ENCODE assay signal across 8 cellular contexts in genomic region chr11:62340269-62340901, GRCh38. TPM values are rescaled to one million over a fixed set of nuclear protein-coding genes. Genes with fewer than 3 reads are reported as not detected.
DNase-seq lines count a peak whose midpoint lies in the region; ATAC-seq and TF ChIP-seq lines count a peak whose summit lies in the region.

No MANE protein-coding gene starts in this region.

- peaks cover 46% of the 10 kb centered on the region for H3K27me3 ChIP-seq in BLaER1

- peak overlapping the region; percentile 41 for H3K4me2 ChIP-seq in BLaER1

- TF ChIP-seq CTCF in HEK293 (tag by site-specific recombination; IDR thresholded peaks at IDR 0.05) = peak; percentile 41; the same call in 1 of the 2 replicates
- peak; percentile 66 for TF ChIP-seq CTCF in progenitor cell of endocrine pancreas (IDR thresholded peaks at IDR 0.05; ENCODE audit: unreplicated experiment)

- H3K9me3 ChIP-seq in BLaER1 = peaks cover 19% of the 10 kb centered on the region
- H3K9me3 ChIP-seq in HEK293 (ENCODE audit: control insufficient read depth, insufficient read depth, low read depth, low read length) = no peaks in the 10 kb centered on the region

- H3K4me3 ChIP-seq in BLaER1 (no peak overlapping the region), HEK293 (ENCODE audit: low read depth, low read length) (no peak overlapping the region)

- H3K36me3 ChIP-seq in BLaER1 = no peaks in the 10 kb centered on the region
- H3K36me3 ChIP-seq in HEK293 (ENCODE audit: control insufficient read depth in 2 of 2, insufficient read depth in 1 of 2, low read length in 2 of 2) = peaks cover 0 to 11% of the 10 kb centered on the region in 2 experiments; a peak in 2 of 3 replicates

- no peak for ATAC-seq in GM21447 (IDR thresholded peaks at IDR 0.05; ENCODE audit: unreplicated experiment)
- no peak for ATAC-seq in HG03378 (IDR thresholded peaks at IDR 0.05; ENCODE audit: unreplicated experiment)

- H3K27ac Mint-ChIP-seq in activated naive CD4-positive, alpha-beta T cell treated with anti-CD3 and anti-CD28 coated beads for 36 hours = no peak overlapping the region
- no peak overlapping the region for H3K27ac Mint-ChIP-seq in progenitor cell of endocrine pancreas

- H3K4me3 Mint-ChIP-seq in activated naive CD4-positive, alpha-beta T cell treated with anti-CD3 and anti-CD28 coated beads for 36 hours = no peak overlapping the region
- no peak overlapping the region for H3K4me3 Mint-ChIP-seq in progenitor cell of endocrine pancreas (ENCODE audit: low read depth)

- POLR2A ChIA-PET in HEK293 (lab: Yijun Ruan, JAX) = interaction anchor here (0.7 kb wide), 1 partner anchor 26 kb away, joined by 3 read pairs; no protein-coding TSS in a partner anchor

- DNase-seq in RKO (ENCODE audit: low spot score) (peak; percentile 64), glomerular visceral epithelial cell (ENCODE audit: extremely low spot score) (peak; percentile 46), progenitor cell of endocrine pancreas (ENCODE audit: low spot score, unreplicated experiment) (no peak)
- DNase-seq in activated naive CD4-positive, alpha-beta T cell treated with anti-CD3 and anti-CD28 coated beads for 36 hours = peak; percentile 83

- intact Hi-C loops in activated naive CD4-positive, alpha-beta T cell treated with anti-CD3 and anti-CD28 coated beads for 36 hours (cut with micrococcal nuclease) = loop anchor here (1.0 kb wide), 2 partner anchors 12 to 38 kb away; no protein-coding TSS in a partner anchor

- no peaks in the 10 kb centered on the region for H3K9me3 Mint-ChIP-seq in activated naive CD4-positive, alpha-beta T cell treated with anti-CD3 and anti-CD28 coated beads for 36 hours
- H3K9me3 Mint-ChIP-seq in progenitor cell of endocrine pancreas (ENCODE audit: low read depth) = no peaks in the 10 kb centered on the region

- no peaks in the 10 kb centered on the region for H3K36me3 Mint-ChIP-seq in activated naive CD4-positive, alpha-beta T cell treated with anti-CD3 and anti-CD28 coated beads for 36 hours (ENCODE audit: low read depth)
- H3K36me3 Mint-ChIP-seq in progenitor cell of endocrine pancreas (ENCODE audit: insufficient read depth) = peaks cover 8% of the 10 kb centered on the region

- H3K27ac ChIP-seq in BLaER1 = no peak overlapping the region
- no peak overlapping the region for H3K27ac ChIP-seq in HEK293 (ENCODE audit: extremely low read depth, low read depth, low read length)

- H4K20me1 ChIP-seq in BLaER1 = 0 out of 2 replicates have a peak, but pooled peaks cover 6% of the 10 kb centered on the region

- no peak overlapping the region for H3K9ac ChIP-seq in BLaER1

- H3K27me3 Mint-ChIP-seq in activated naive CD4-positive, alpha-beta T cell treated with anti-CD3 and anti-CD28 coated beads for 36 hours (ENCODE audit: low read depth) = peaks cover 7% of the 10 kb centered on the region
- peaks cover 6% of the 10 kb centered on the region for H3K27me3 Mint-ChIP-seq in progenitor cell of endocrine pancreas

- CTCF ChIA-PET in HEK293 (lab: Yijun Ruan, JAX) = interaction anchor here (0.7 to 2.5 kb wide), 17 partner anchors 9 to 123 kb away, joined by 3 to 13 read pairs (median 4); no protein-coding TSS in a partner anchor
- CTCF ChIA-PET in activated naive CD4-positive, alpha-beta T cell treated with anti-CD3 and anti-CD28 coated beads for 36 hours (lab: Charles Lee) = interaction anchor here (0.6 to 4.2 kb wide), 14 partner anchors 9 to 506 kb away, joined by 3 to 29 read pairs (median 6); no protein-coding TSS in a partner anchor

- H3K4me1 ChIP-seq in BLaER1 (peaks cover 36% of the 10 kb centered on the region), HEK293 (ENCODE audit: control insufficient read depth, insufficient read depth, low read length) (peaks cover 6% of the 10 kb centered on the region; the same call in 1 of the 2 replicates)

- H3K4me1 Mint-ChIP-seq in activated naive CD4-positive, alpha-beta T cell treated with anti-CD3 and anti-CD28 coated beads for 36 hours (ENCODE audit: low read depth) = peaks cover 9% of the 10 kb centered on the region
- H3K4me1 Mint-ChIP-seq in progenitor cell of endocrine pancreas (ENCODE audit: low read depth) = peaks cover 27% of the 10 kb centered on the region

TF ChIP-seq in HEK293, 187 proteins besides CTCF, POLR2A, EP300 and RAD21 (continues in another document):
- no peak for TF ChIP-seq ZFHX2 (tag by site-specific recombination; conservative IDR thresholded peaks at IDR 0.05)
- TF ChIP-seq ZNF366 (tag by site-specific recombination; conservative IDR thresholded peaks at IDR 0.05) = no peak
- no peak for TF ChIP-seq GLI4 (tag by site-specific recombination; IDR thresholded peaks at IDR 0.05)
- no peak for TF ChIP-seq GLIS2 (tag by site-specific recombination; IDR thresholded peaks at IDR 0.05)
- TF ChIP-seq ZBTB8A (tag by site-specific recombination; IDR thresholded peaks at IDR 0.05) = no peak
- no peak for TF ChIP-seq ZNF112 (tag by site-specific recombination; IDR thresholded peaks at IDR 0.05)
- TF ChIP-seq ZBTB7A (tag by site-specific recombination; IDR thresholded peaks at IDR 0.05; ENCODE audit: low read depth) = no peak
- no peak for TF ChIP-seq ZXDB (tag by site-specific recombination; IDR thresholded peaks at IDR 0.05)
- no peak for TF ChIP-seq ZSCAN16 (tag by site-specific recombination; IDR thresholded peaks at IDR 0.05)
- TF ChIP-seq MYNN (tag by site-specific recombination; IDR thresholded peaks at IDR 0.05; ENCODE audit: borderline replicate concordance) = no peak
- no peak for TF ChIP-seq ZNF548 (tag by site-specific recombination; IDR thresholded peaks at IDR 0.05)
- no peak for TF ChIP-seq ZBTB44 (tag by site-specific recombination; IDR thresholded peaks at IDR 0.05)
- 0 out of 2 replicates have a peak, but pooled peaks have one; percentile 23 for TF ChIP-seq TRIM28 (IDR thresholded peaks at IDR 0.05; ENCODE audit: borderline replicate concordance, low read length)
- TF ChIP-seq ZNF677 (tag by site-specific recombination; IDR thresholded peaks at IDR 0.05) = no peak
- TF ChIP-seq, protein P1, sequence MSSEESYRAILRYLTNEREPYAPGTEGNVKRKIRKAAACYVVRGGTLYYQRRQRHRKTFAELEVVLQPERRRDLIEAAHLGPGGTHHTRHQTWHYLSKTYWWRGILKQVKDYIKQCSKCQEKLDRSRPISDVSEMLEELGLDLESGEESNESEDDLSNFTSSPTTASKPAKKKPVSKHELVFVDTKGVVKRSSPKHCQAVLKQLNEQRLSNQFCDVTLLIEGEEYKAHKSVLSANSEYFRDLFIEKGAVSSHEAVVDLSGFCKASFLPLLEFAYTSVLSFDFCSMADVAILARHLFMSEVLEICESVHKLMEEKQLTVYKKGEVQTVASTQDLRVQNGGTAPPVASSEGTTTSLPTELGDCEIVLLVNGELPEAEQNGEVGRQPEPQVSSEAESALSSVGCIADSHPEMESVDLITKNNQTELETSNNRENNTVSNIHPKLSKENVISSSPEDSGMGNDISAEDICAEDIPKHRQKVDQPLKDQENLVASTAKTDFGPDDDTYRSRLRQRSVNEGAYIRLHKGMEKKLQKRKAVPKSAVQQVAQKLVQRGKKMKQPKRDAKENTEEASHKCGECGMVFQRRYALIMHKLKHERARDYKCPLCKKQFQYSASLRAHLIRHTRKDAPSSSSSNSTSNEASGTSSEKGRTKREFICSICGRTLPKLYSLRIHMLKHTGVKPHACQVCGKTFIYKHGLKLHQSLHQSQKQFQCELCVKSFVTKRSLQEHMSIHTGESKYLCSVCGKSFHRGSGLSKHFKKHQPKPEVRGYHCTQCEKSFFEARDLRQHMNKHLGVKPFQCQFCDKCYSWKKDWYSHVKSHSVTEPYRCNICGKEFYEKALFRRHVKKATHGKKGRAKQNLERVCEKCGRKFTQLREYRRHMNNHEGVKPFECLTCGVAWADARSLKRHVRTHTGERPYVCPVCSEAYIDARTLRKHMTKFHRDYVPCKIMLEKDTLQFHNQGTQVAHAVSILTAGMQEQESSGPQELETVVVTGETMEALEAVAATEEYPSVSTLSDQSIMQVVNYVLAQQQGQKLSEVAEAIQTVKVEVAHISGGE (tag by site-specific recombination; conservative IDR thresholded peaks at IDR 0.05; ENCODE audit: low read depth) = no peak
- TF ChIP-seq ZNF2 (tag by site-specific recombination; IDR thresholded peaks at IDR 0.05) = 0 out of 2 replicates have a peak, but pooled peaks have one; percentile 49
- no peak for TF ChIP-seq ZNF747 (tag by site-specific recombination; IDR thresholded peaks at IDR 0.05)
- TF ChIP-seq ZNF664 (tag by site-specific recombination; IDR thresholded peaks at IDR 0.05) = no peak
- TF ChIP-seq, protein P2, sequence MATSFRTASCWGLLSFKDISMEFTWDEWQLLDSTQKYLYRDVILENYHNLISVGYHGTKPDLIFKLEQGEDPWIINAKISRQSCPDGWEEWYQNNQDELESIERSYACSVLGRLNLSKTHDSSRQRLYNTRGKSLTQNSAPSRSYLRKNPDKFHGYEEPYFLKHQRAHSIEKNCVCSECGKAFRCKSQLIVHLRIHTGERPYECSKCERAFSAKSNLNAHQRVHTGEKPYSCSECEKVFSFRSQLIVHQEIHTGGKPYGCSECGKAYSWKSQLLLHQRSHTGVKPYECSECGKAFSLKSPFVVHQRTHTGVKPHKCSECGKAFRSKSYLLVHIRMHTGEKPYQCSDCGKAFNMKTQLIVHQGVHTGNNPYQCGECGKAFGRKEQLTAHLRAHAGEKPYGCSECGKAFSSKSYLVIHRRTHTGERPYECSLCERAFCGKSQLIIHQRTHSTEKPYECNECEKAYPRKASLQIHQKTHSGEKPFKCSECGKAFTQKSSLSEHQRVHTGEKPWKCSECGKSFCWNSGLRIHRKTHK (tag by site-specific recombination; IDR thresholded peaks at IDR 0.05) = no peak
- TF ChIP-seq KLF16 (tag by site-specific recombination; IDR thresholded peaks at IDR 0.05) = no peak

RNA-seq across cellular contexts. Expression of gene ASRGL1, which starts 3.1 kb away (rescaled TPM):
- total RNA-seq in activated naive CD4-positive, alpha-beta T cell treated with anti-CD3 and anti-CD28 coated beads for 36 hours = 10 to 100 TPM in 1 of 2 experiments, 1 to 10 TPM in 1; 9.5 to 11.6 TPM
- 41.6 and 45.2 TPM in 2 replicates for total RNA-seq in progenitor cell of endocrine pancreas

RNA-seq across cellular contexts. Expression of gene SCGB1D4, which starts 41.5 kb away (rescaled TPM):
- total RNA-seq in activated naive CD4-positive, alpha-beta T cell treated with anti-CD3 and anti-CD28 coated beads for 36 hours = not detected
- not detected in 2 replicates for total RNA-seq in progenitor cell of endocrine pancreas
